In genomic region chr22:39437836-39438704, GRCh38 we compare ENCODE assay signal across 8 cellular contexts. TPM values are rescaled to one million over a fixed set of nuclear protein-coding genes. Genes with fewer than 3 reads are reported as not detected.
A peak's percentile ranks its signal among the peaks of the same experiment; 100 is the strongest.
DNase-seq lines count a peak whose midpoint lies in the region; ATAC-seq, FAIRE-seq and TF ChIP-seq lines count a peak whose summit lies in the region.
"Had no signal": no experiment of that assay in that cellular context is flagged by ENCODE, and none has a peak within 500 bp of the region (broad histone marks: within the 10 kb centered on the region; RNA-seq: fewer than 3 reads in every experiment).

No MANE protein-coding gene starts in this region.

- WGBS in IMR-90 (ENCODE audit: extremely low coverage in 2 of 2, insufficient read length in 1 of 2), 2 experiments = 71% methylated on average over 8 of the region's 15 CpGs; no CpG with 5 or more reads in 1 of the 2 experiments
- WGBS in GM12878 (ENCODE audit: insufficient coverage, insufficient replicate concordance, low lambda C conversion rate, missing lambda C conversion rate) = 68% methylated on average over 14 of the region's 15 CpGs
- 23 to 48% methylated on average over 10 to 15 of the region's 15 CpGs for WGBS in thyroid gland, 2 donors

- H2BK20ac ChIP-seq in IMR-90 (ENCODE audit: low read depth, low read length) = 0 out of 2 replicates have a peak overlapping the region, but pooled peaks have one; percentile 3

- peak overlapping the region; percentile 82 for H2AK9ac ChIP-seq in IMR-90 (replicated peaks; ENCODE audit: low read depth, low read length, poor library complexity)

- no peak overlapping the region for H3K56ac ChIP-seq in IMR-90 (ENCODE audit: extremely low read depth, insufficient read depth, low read length)

- H3K36me3 Mint-ChIP-seq in memory B cell = peaks cover 2% of the 10 kb centered on the region

- peak overlapping the region; percentile 43 for H2AK5ac ChIP-seq in IMR-90 (ENCODE audit: low read depth, low read length)

- peak overlapping the region; percentile 11 for H3K4me3 Mint-ChIP-seq in memory B cell

- no peak overlapping the region; the same call in 2 of the 3 replicates for H2BK15ac ChIP-seq in IMR-90 (ENCODE audit: low read depth, low read length)

- no peaks in the 10 kb centered on the region for H3K79me1 ChIP-seq in IMR-90 (ENCODE audit: low read depth in 1 of 2, low read length in 2 of 2)

- H3K4me3 ChIP-seq in IMR-90 (ENCODE audit: insufficient read depth, low read depth, low read length) (no peak overlapping the region), GM12878 (no peak overlapping the region), thyroid gland (replicated peaks in 1 of 3) (no peak overlapping the region)
- H3K4me3 ChIP-seq: body of pancreas had no signal

- no peaks in the 10 kb centered on the region for H3K9me1 ChIP-seq in IMR-90 (ENCODE audit: insufficient read depth, low read length)

- no peak overlapping the region for H3K18ac ChIP-seq in IMR-90 (ENCODE audit: low read depth, low read length)

- H3K79me2 ChIP-seq in GM12878 (ENCODE audit: control insufficient read depth, insufficient read depth, low read length) = no peaks in the 10 kb centered on the region

- peaks cover 4% of the 10 kb centered on the region for H3K4me1 ChIP-seq in IMR-90 (ENCODE audit: control insufficient read depth, insufficient read depth, low read length)
- H3K4me1 ChIP-seq in GM12878 (ENCODE audit: control insufficient read depth, insufficient read depth, low read length) = peaks cover 40% of the 10 kb centered on the region
- H3K4me1 ChIP-seq in thyroid gland = peaks cover 5 to 11% of the 10 kb centered on the region in 2 donors

- CTCF ChIA-PET in IMR-90 (lab: Yijun Ruan, JAX) = interaction anchor here (0.6 to 0.7 kb wide), 3 partner anchors 10 to 315 kb away, joined by 3 to 4 read pairs (median 3); no protein-coding TSS in a partner anchor
- CTCF ChIA-PET in GM12878 (lab: Yijun Ruan, JAX) = interaction anchor here (0.9 to 5.3 kb wide), 28 partner anchors 7 to 119 kb away, joined by 3 to 37 read pairs (median 6); partner anchors contain the start of genes ATF4, MIEF1, RPL3 and TAB1

- 0 out of 2 replicates have a peak overlapping the region, but pooled peaks have one; percentile 20 for H4K91ac ChIP-seq in IMR-90 (ENCODE audit: insufficient read depth, low read depth, low read length)

- in situ Hi-C loops in IMR-90 (cut with MboI; ENCODE audit: low sequenced_read_pairs) (no loop called here), GM12878 (cut with MboI) (no loop called here)

- RAD21 ChIA-PET in GM12878 (lab: Charles Lee; ENCODE audit: unreplicated experiment) = interaction anchor here (0.6 to 3.3 kb wide), 23 partner anchors 9 to 119 kb away, joined by 3 to 22 read pairs (median 4); partner anchors contain the start of genes ATF4, MIEF1, RPL3 and TAB1

- H3K36me3 ChIP-seq in IMR-90 (ENCODE audit: control insufficient read depth, insufficient read depth, low read length) (peaks cover 3% of the 10 kb centered on the region; the same call in 1 of the 2 replicates), GM12878 (ENCODE audit: control insufficient read depth in 2 of 2, insufficient read depth in 2 of 2, low read length in 1 of 2) (0 out of 4 replicates have a peak, but pooled peaks cover 0 to 1% of the 10 kb centered on the region in 2 experiments), thyroid gland (no peaks in the 10 kb centered on the region)

- no peak overlapping the region for H4K5ac ChIP-seq in IMR-90 (ENCODE audit: low read depth, low read length)

- no peak overlapping the region for H3K27ac Mint-ChIP-seq in memory B cell

- POLR2A ChIA-PET in IMR-90 (lab: Charles Lee; ENCODE audit: unreplicated experiment) = interaction anchor here (0.5 kb wide), 1 partner anchor 38 kb away, joined by 3 read pairs; no protein-coding TSS in a partner anchor
- POLR2A ChIA-PET in GM12878 (lab: Charles Lee) = interaction anchor here (0.9 to 2.7 kb wide), 8 partner anchors 9 to 91 kb away, joined by 3 to 19 read pairs (median 4); partner anchors contain the start of gene TAB1

- SMC1A ChIA-PET in GM12878 (lab: Charles Lee; ENCODE audit: uncharacterized antibody, unreplicated experiment) = interaction anchor here (0.7 to 3.6 kb wide), 20 partner anchors 9 to 95 kb away, joined by 3 to 21 read pairs (median 6); partner anchors contain the start of genes MIEF1, RPS19BP1 and TAB1

- TF ChIP-seq POLR2A in IMR-90 (IDR thresholded peaks at IDR 0.05; ENCODE audit: low read depth, low read length) = no peak
- TF ChIP-seq POLR2A in GM12878 (IDR thresholded peaks at IDR 0.05; ENCODE audit: low read depth, low read length) = no peak
- no peak for TF ChIP-seq POLR2A in thyroid gland (IDR thresholded peaks at IDR 0.05)

- BruUV-seq in IMR-90 (replicated peaks; lab: Mats Ljungman, UMichigan) (no TSS peak), GM12878 (replicated peaks; lab: Mats Ljungman, UMichigan) (no TSS peak)

- H3K9me3 ChIP-seq in IMR-90 (ENCODE audit: control insufficient read depth, insufficient read depth, low read length) (no peaks in the 10 kb centered on the region), GM12878 (replicated peaks; ENCODE audit: control insufficient read depth, insufficient read depth, low read length) (no peaks in the 10 kb centered on the region), thyroid gland (no peaks in the 10 kb centered on the region)
- H3K9me3 ChIP-seq: body of pancreas had no signal

- intact Hi-C loops in IMR-90 (cut with micrococcal nuclease) = loop anchor here (10.0 kb wide), 1 partner anchor 57 kb away; no protein-coding TSS in a partner anchor
- intact Hi-C loops in GM12878 (cut with micrococcal nuclease; ENCODE audit: unreplicated experiment) = no loop called here
- intact Hi-C loops in thyroid gland (cut with DNase I) = no loop called here

- H3K9ac ChIP-seq in IMR-90 (ENCODE audit: low read depth, low read length) = no peak overlapping the region
- no peak overlapping the region for H3K9ac ChIP-seq in GM12878 (ENCODE audit: control insufficient read depth, insufficient read depth, low read length)

- H3K4ac ChIP-seq in IMR-90 (ENCODE audit: low read depth, low read length) = peak overlapping the region; percentile 52

- H3K23ac ChIP-seq in IMR-90 (ENCODE audit: low read depth, low read length) = no peak overlapping the region

- no peaks in the 10 kb centered on the region for H3K9me3 Mint-ChIP-seq in memory B cell

- no peak overlapping the region; the same call in 1 of the 2 replicates for H3K14ac ChIP-seq in IMR-90 (replicated peaks; ENCODE audit: low read depth, low read length)

- DNase-seq in IMR-90 (no peak), GM12878 (ENCODE audit: low read depth, low spot score) (no peak), memory B cell (ENCODE audit: low spot score in 2 of 2) (no peak), thyroid gland (no peak), NCI-H1048 (lab: John Stamatoyannopoulos, UW) (no peak)

- no peak for TF ChIP-seq EP300 in GM12878 (IDR thresholded peaks at IDR 0.05; ENCODE audit: borderline replicate concordance in 1 of 2, control insufficient read depth in 1 of 2, low read depth in 2 of 2, low read length in 2 of 2)

- H3K4me1 Mint-ChIP-seq in memory B cell = peaks cover 23% of the 10 kb centered on the region

- dilution Hi-C loops in IMR-90 (cut with HindIII; ENCODE audit: low sequenced_read_pairs, unreplicated experiment) = no loop called here

- H3K27me3 Mint-ChIP-seq in memory B cell = no peaks in the 10 kb centered on the region

- H4K8ac ChIP-seq in IMR-90 (ENCODE audit: low read depth in 2 of 2, low read length in 2 of 2) = peak overlapping the region in 1 of 2 experiments; percentile 9; a peak in 1 of 4 replicates

- no peak overlapping the region for H3K4me2 ChIP-seq in IMR-90 (ENCODE audit: low read depth, low read length)
- H3K4me2 ChIP-seq in GM12878 (ENCODE audit: control insufficient read depth, insufficient read depth) = peak overlapping the region; percentile 64

- no peak for FAIRE-seq in GM12878 (lab: Jason Lieb, UNC)

- H3K27ac ChIP-seq in IMR-90 (ENCODE audit: insufficient read depth, low read length) (no peak overlapping the region), GM12878 (ENCODE audit: control insufficient read depth, insufficient read depth) (peak overlapping the region; percentile 24; the same call in 1 of the 2 replicates), temporal lobe (ENCODE audit: low read depth, low read length) (peak overlapping the region; percentile 12), thyroid gland (peak overlapping the region in 1 of 3 donors; percentile 24)
- H3K27ac ChIP-seq: body of pancreas had no signal

- H4K20me1 ChIP-seq in IMR-90 (ENCODE audit: insufficient read depth, low read length) = no peaks in the 10 kb centered on the region
- H4K20me1 ChIP-seq in GM12878 (ENCODE audit: control insufficient read depth, insufficient read depth) = no peaks in the 10 kb centered on the region

- TF ChIP-seq RAD21 in IMR-90 (IDR thresholded peaks at IDR 0.05; ENCODE audit: low read length) (no peak), GM12878 (IDR thresholded peaks at IDR 0.05; ENCODE audit: insufficient read depth, low read depth, low read length) (no peak)

- no peak for ATAC-seq in IMR-90 (ENCODE audit: low read depth)
- peak; percentile 25 for ATAC-seq in GM12878
- no peak for ATAC-seq in memory B cell (ENCODE audit: low read depth)
- no peak for ATAC-seq in GM19324 (IDR thresholded peaks at IDR 0.05; ENCODE audit: low FRiP score, unreplicated experiment)

- TF ChIP-seq CTCF in IMR-90 (conservative IDR thresholded peaks at IDR 0.05; ENCODE audit: low read depth, low read length) = no peak
- no peak for TF ChIP-seq CTCF in GM12878 (IDR thresholded peaks at IDR 0.05 in 2 of 3, conservative IDR thresholded peaks at IDR 0.05 in 1 of 3; ENCODE audit: control insufficient read depth in 2 of 3, extremely low read depth in 1 of 3, insufficient read depth in 1 of 3, low read depth in 3 of 3, low read length in 3 of 3)
- no peak for TF ChIP-seq CTCF in thyroid gland (IDR thresholded peaks at IDR 0.05)

- H3K27me3 ChIP-seq in IMR-90 (ENCODE audit: control insufficient read depth, insufficient read depth, low read length) (no peaks in the 10 kb centered on the region), GM12878 (replicated peaks in 1 of 2; ENCODE audit: control insufficient read depth in 2 of 2, insufficient read depth in 2 of 2, low read length in 1 of 2) (no peaks in the 10 kb centered on the region), thyroid gland (no peaks in the 10 kb centered on the region)
- H3K27me3 ChIP-seq: body of pancreas had no signal

- H2AFZ ChIP-seq in IMR-90 (replicated peaks; ENCODE audit: low read length, poor library complexity) (peak overlapping the region; percentile 74), GM12878 (ENCODE audit: control insufficient read depth, low read depth, low read length) (no peak overlapping the region; the same call in 1 of the 2 replicates)

- no peak overlapping the region for H2BK5ac ChIP-seq in IMR-90 (ENCODE audit: low read depth, low read length, poor library complexity, severe bottlenecking)

- no peak overlapping the region; the same call in 1 of the 2 replicates for H2BK120ac ChIP-seq in IMR-90 (ENCODE audit: low read depth, low read length)

RNA-seq across cellular contexts. Expression of gene MGAT3, which starts 18.7 kb away (rescaled TPM):
- total RNA-seq in IMR-90 (2012; rRNA removed) (0.28 and 0.36 TPM in 2 replicates), GM12878 (2014; rRNA removed) (11.3 and 12.0 TPM in 2 replicates), GM12878 (2014; rRNA removed; fragmentation: Illumina TruSeq; extraction: Trizol) (11.8 and 12.5 TPM in 2 replicates), GM12878 (2021) (38.5 and 40.2 TPM in 2 replicates), temporal lobe (25.6 TPM), thyroid gland (1 to 10 TPM in 2 of 4 donors, under 1 TPM in 2; 0.45 to 1.6 (median 0.90) TPM)
- polyA plus RNA-seq in IMR-90 (2012; rRNA removed) (1.1 TPM in 2 replicates), GM12878 (2011; rRNA removed) (9.5 and 16.9 TPM in 2 replicates), GM12878 (2014; fragmentation: Illumina TruSeq; extraction: Trizol) (5.8 and 12.1 TPM in 2 replicates), GM12878 (2014; fragmentation: Nextera tagmentation; extraction: Ambion mirVana) (1 to 10 TPM in 1 of 2 experiments, under 1 TPM in 1; 0.32 to 1.1 TPM), GM12878 (2014; rRNA removed) (23.5 and 25.6 TPM in 2 replicates), GM12878 (2016; fragmentation: Nextera tagmentation; extraction: Ambion mirVana) (1 to 10 TPM; 8.3 to 8.4 TPM)
- polyA plus RNA-seq in IMR-90 (2012; cell fraction: cytosol; rRNA removed) = 0.38 and 0.99 TPM in 2 replicates
- polyA plus RNA-seq in IMR-90 (2012; cell fraction: nucleus; rRNA removed; ENCODE audit: low replicate concordance) = 1.0 and 1.5 TPM in 2 replicates
- 32.8 and 36.9 TPM in 2 replicates for total RNA-seq in GM12878 (2013; cell fraction: nucleolus; rRNA removed)
- polyA plus RNA-seq in GM12878 (2011; ENCODE audit: low read depth) = 6.3 TPM
- 21.5 and 27.7 TPM in 2 replicates for polyA plus RNA-seq in GM12878 (2011; cell fraction: cytosol; rRNA removed)
- polyA plus RNA-seq in GM12878 (2011; cell fraction: nucleus; rRNA removed) = 27.2 and 30.1 TPM in 2 replicates
- polyA plus RNA-seq in GM12878 (2012) = 13.9 and 17.0 TPM in 2 replicates
- polyA minus RNA-seq in GM12878 (2011; rRNA and poly(A)+ RNA removed) = 22.1 and 40.9 TPM in 2 replicates
- 20.5 and 24.1 TPM in 2 replicates for polyA minus RNA-seq in GM12878 (2011; cell fraction: cytosol; rRNA and poly(A)+ RNA removed)
- 8.3 and 15.4 TPM in 2 replicates for polyA minus RNA-seq in GM12878 (2011; cell fraction: nucleus; rRNA and poly(A)+ RNA removed)

RNA-seq across cellular contexts. Expression of gene TAB1, which starts 38.5 kb away (rescaled TPM):
- total RNA-seq in IMR-90 (2012; rRNA removed) (7.2 and 9.9 TPM in 2 replicates), GM12878 (2014; rRNA removed) (9.0 and 10.6 TPM in 2 replicates), GM12878 (2014; rRNA removed; fragmentation: Illumina TruSeq; extraction: Trizol) (8.1 and 8.9 TPM in 2 replicates), GM12878 (2021) (17.3 and 23.4 TPM in 2 replicates), temporal lobe (15.2 TPM), thyroid gland (10 to 100 TPM; 19.2 to 32.0 (median 21.9) TPM)
- polyA plus RNA-seq in IMR-90 (2012; rRNA removed) (18.8 and 26.0 TPM in 2 replicates), GM12878 (2011; rRNA removed) (7.0 and 14.8 TPM in 2 replicates), GM12878 (2014; fragmentation: Illumina TruSeq; extraction: Trizol) (3.9 and 8.1 TPM in 2 replicates), GM12878 (2014; fragmentation: Nextera tagmentation; extraction: Ambion mirVana) (under 1 TPM; 0.40 to 0.57 TPM), GM12878 (2014; rRNA removed) (14.4 and 16.2 TPM in 2 replicates), GM12878 (2016; fragmentation: Nextera tagmentation; extraction: Ambion mirVana) (10 to 100 TPM; 13.9 to 14.5 TPM)
- polyA plus RNA-seq in IMR-90 (2012; cell fraction: cytosol; rRNA removed) = 32.3 and 42.2 TPM in 2 replicates
- 24.3 and 49.5 TPM in 2 replicates for polyA plus RNA-seq in IMR-90 (2012; cell fraction: nucleus; rRNA removed; ENCODE audit: low replicate concordance)
- total RNA-seq in GM12878 (2013; cell fraction: nucleolus; rRNA removed) = 20.8 and 24.4 TPM in 2 replicates
- polyA plus RNA-seq in GM12878 (2011; ENCODE audit: low read depth) = 6.0 TPM
- polyA plus RNA-seq in GM12878 (2011; cell fraction: cytosol; rRNA removed) = 20.3 and 27.2 TPM in 2 replicates
- polyA plus RNA-seq in GM12878 (2011; cell fraction: nucleus; rRNA removed) = 33.3 and 57.0 TPM in 2 replicates
- 10.2 and 10.9 TPM in 2 replicates for polyA plus RNA-seq in GM12878 (2012)
- 17.3 and 21.1 TPM in 2 replicates for polyA minus RNA-seq in GM12878 (2011; rRNA and poly(A)+ RNA removed)
- 12.0 and 12.8 TPM in 2 replicates for polyA minus RNA-seq in GM12878 (2011; cell fraction: cytosol; rRNA and poly(A)+ RNA removed)
- polyA minus RNA-seq in GM12878 (2011; cell fraction: nucleus; rRNA and poly(A)+ RNA removed) = 9.1 and 9.9 TPM in 2 replicates
